In the genomic region with DNA sequence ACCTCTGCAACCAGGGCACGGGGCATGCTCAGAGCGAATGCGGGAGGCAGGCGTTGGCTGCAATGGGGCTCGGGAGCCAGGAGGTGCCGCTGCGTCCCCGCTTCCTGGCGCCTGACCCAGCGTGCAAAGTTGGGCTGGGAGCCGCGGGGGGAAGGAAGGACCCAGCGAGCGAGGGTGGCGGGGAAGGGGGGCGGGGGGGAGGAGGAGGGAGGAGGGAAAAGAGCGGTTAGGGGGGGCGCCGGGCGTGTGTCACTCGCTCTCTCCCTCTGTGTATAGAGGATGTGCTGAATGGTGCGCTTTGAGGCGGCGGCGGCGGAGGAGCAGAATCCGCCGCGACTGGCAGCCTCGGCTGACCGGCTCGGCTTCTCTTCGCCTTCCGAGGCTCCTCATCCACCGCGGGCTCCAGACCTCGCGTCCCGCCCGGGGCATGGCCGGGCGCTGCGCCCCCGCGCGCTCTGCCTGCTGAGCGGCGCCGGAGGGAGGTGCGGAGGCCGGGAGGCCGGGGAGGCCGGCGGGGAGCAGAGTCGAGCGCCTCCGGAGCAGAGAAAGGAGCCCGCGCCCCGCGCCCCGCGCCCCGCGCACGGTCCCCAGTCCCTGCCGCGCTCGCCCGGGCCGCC, we compare ENCODE assay signal across 8 cellular contexts. TPM values are rescaled to one million over a fixed set of nuclear protein-coding genes. Genes with fewer than 3 reads are reported as not detected.
DNase-seq lines count a peak whose midpoint lies in the region; TF ChIP-seq lines count a peak whose summit lies in the region.

A gene (plus strand): TSS at position 252 of the 617 bp plus-strand sequence. CDS start 386 bp downstream, outside the sequence.

- no peaks in the 10 kb centered on the region for H3K9me3 Mint-ChIP-seq in T-helper 1 cell treated with Interleukin-12 subunit alpha and Interleukin-12 subunit beta and Interleukin-4 antibody, amounts not matched to agents 30 μg/mL and 1 μg/mL, for 36 hours
- H3K9me3 Mint-ChIP-seq in type B pancreatic cell = peaks cover 4% of the 10 kb centered on the region

- H3K4me1 Mint-ChIP-seq in T-helper 1 cell treated with Interleukin-12 subunit alpha and Interleukin-12 subunit beta and Interleukin-4 antibody, amounts not matched to agents 30 μg/mL and 1 μg/mL, for 36 hours (ENCODE audit: low read depth) = peaks cover 5% of the 10 kb centered on the region
- peaks cover 27% of the 10 kb centered on the region for H3K4me1 Mint-ChIP-seq in type B pancreatic cell (ENCODE audit: unreplicated experiment)

- H3K4me3 ChIP-seq in HFF-Myc (replicated peaks; ENCODE audit: low read depth, low read length) = peak within 1 kb of the TSS; percentile 68
- H3K4me3 ChIP-seq in left ventricle myocardium inferior = peak within 1 kb of the TSS; percentile 80

- intact Hi-C loops in left ventricle myocardium inferior (cut with micrococcal nuclease) (loop anchor here (5.0 to 10.0 kb wide), 3 partner anchors 87 to 590 kb away; no protein-coding TSS in a partner anchor), posterior vena cava (cut with DNase I) (loop anchor here in 1 of 2 donors (5.0 kb wide), 2 partner anchors 255 to 590 kb away; no protein-coding TSS in a partner anchor)

- peaks cover 57% of the 10 kb centered on the region for H3K27me3 Mint-ChIP-seq in T-helper 1 cell treated with Interleukin-12 subunit alpha and Interleukin-12 subunit beta and Interleukin-4 antibody, amounts not matched to agents 30 μg/mL and 1 μg/mL, for 36 hours (ENCODE audit: low read depth)
- peaks cover 38% of the 10 kb centered on the region for H3K27me3 Mint-ChIP-seq in type B pancreatic cell

- peak within 1 kb of the TSS; percentile 77 for H3K4me3 Mint-ChIP-seq in T-helper 1 cell treated with Interleukin-12 subunit alpha and Interleukin-12 subunit beta and Interleukin-4 antibody, amounts not matched to agents 30 μg/mL and 1 μg/mL, for 36 hours
- H3K4me3 Mint-ChIP-seq in type B pancreatic cell = peak within 1 kb of the TSS; percentile 92

- no peaks in the 10 kb centered on the region for H3K9me3 ChIP-seq in left ventricle myocardium inferior (replicated peaks)

- no peaks in the 10 kb centered on the region for H3K36me3 Mint-ChIP-seq in T-helper 1 cell treated with Interleukin-12 subunit alpha and Interleukin-12 subunit beta and Interleukin-4 antibody, amounts not matched to agents 30 μg/mL and 1 μg/mL, for 36 hours (ENCODE audit: low read depth)
- peaks cover 5% of the 10 kb centered on the region for H3K36me3 Mint-ChIP-seq in type B pancreatic cell

- H3K27me3 ChIP-seq in left ventricle myocardium inferior (ENCODE audit: low read depth) = peaks cover 17% of the 10 kb centered on the region

- peak within 1 kb of the TSS; percentile 87 for H3K27ac ChIP-seq in left ventricle myocardium inferior (replicated peaks)

- peak; percentile 58 for DNase-seq in GDM1 (lab: John Stamatoyannopoulos, UW)
- peak; percentile 52 for DNase-seq in HFF-Myc (ENCODE audit: extremely low read depth, low read depth)
- peak; percentile 80 for DNase-seq in NCI-H1092 treated with DMSO at 0.1 percent for 48 hours (lab: John Stamatoyannopoulos, UW)
- DNase-seq in amygdala (lab: John Stamatoyannopoulos, UW) = peak in 55 of 56 donors; percentile 10 to 89 (median 70)
- peak; percentile 86 for DNase-seq in left ventricle myocardium inferior
- DNase-seq in posterior vena cava (ENCODE audit: low spot score) = peak; percentile 96
- peak; percentile 90 for DNase-seq in type B pancreatic cell (ENCODE audit: extremely low spot score, unreplicated experiment)

- peaks cover 37% of the 10 kb centered on the region for H3K4me1 ChIP-seq in left ventricle myocardium inferior

- no peak within 1 kb of the TSS for H3K27ac Mint-ChIP-seq in T-helper 1 cell treated with Interleukin-12 subunit alpha and Interleukin-12 subunit beta and Interleukin-4 antibody, amounts not matched to agents 30 μg/mL and 1 μg/mL, for 36 hours
- peak within 1 kb of the TSS; percentile 54 for H3K27ac Mint-ChIP-seq in type B pancreatic cell

- TF ChIP-seq CTCF in HFF-Myc (IDR thresholded peaks at IDR 0.05; ENCODE audit: low read depth, low read length, missing control alignments) = peak; percentile 85
- peak; percentile 88 for TF ChIP-seq CTCF in left ventricle myocardium inferior (IDR thresholded peaks at IDR 0.05; ENCODE audit: borderline replicate concordance)
- peak; percentile 89 for TF ChIP-seq CTCF in type B pancreatic cell (conservative IDR thresholded peaks at IDR 0.05)

- H3K36me3 ChIP-seq in left ventricle myocardium inferior = no peaks in the 10 kb centered on the region

RNA-seq across cellular contexts. Expression of the gene that starts here (rescaled TPM):
- total RNA-seq in left ventricle myocardium inferior = 6.0 TPM
- total RNA-seq in posterior vena cava = 10 to 100 TPM; 16.9 to 20.8 TPM
- total RNA-seq in type B pancreatic cell (ENCODE audit: low replicate concordance) = 12.0 and 17.9 TPM in 2 replicates

Comparison
In these comparisons a context has a peak if more than half of its experiments do, and no peak if none do; other contexts are left out.
1. Peak in every context shown above with its lines: DNase-seq, H3K4me3 ChIP-seq and H3K27ac ChIP-seq.